In genomic region chr12:96131230-96131788, GRCh38 we compare ENCODE assay signal across 18 cellular contexts.
"Had no signal": no experiment of that assay in that cellular context is flagged by ENCODE, and none has a peak within 500 bp of the region (broad histone marks: within the 10 kb centered on the region; RNA-seq: fewer than 3 reads in every experiment).

No MANE protein-coding gene starts in this region.

- H3K4me1 Mint-ChIP-seq: brain had no signal

- H3K27ac Mint-ChIP-seq: activated CD4-positive, alpha-beta T cell treated with anti-CD3 and anti-CD28 coated beads, Interleukin-2, amount 10 ng/mL, durations not matched to agents 24 days and 14 days; activated naive CD4-positive, alpha-beta T cell treated with anti-CD3 and anti-CD28 coated beads, Interleukin-2, amount 50 U/mL, for 72 hours; brain; mesothelial cell of epicardium; stimulated activated memory B cell treated with anti-CD40 and anti-IgM and Interleukin-4, amounts not matched to agents 10 μg/mL and 1 μg/mL and 100 μg/mL, for 72 hours; WTC11 had no signal

- ATAC-seq: activated naive CD4-positive, alpha-beta T cell treated with anti-CD3 and anti-CD28 coated beads, Interleukin-2, amount 50 U/mL, for 72 hours; lower lobe of right lung; stimulated activated memory B cell treated with anti-CD40 and anti-IgM and Interleukin-4, amounts not matched to agents 10 μg/mL and 1 μg/mL and 100 μg/mL, for 72 hours; WTC11 had no signal

- H3K4me3 ChIP-seq: lower lobe of right lung, prostate gland, right lobe of liver, tibial artery, uterus had no signal

- H3K36me3 Mint-ChIP-seq: activated naive CD4-positive, alpha-beta T cell treated with anti-CD3 and anti-CD28 coated beads, Interleukin-2, amount 50 U/mL, for 72 hours; brain; mesothelial cell of epicardium; naive B cell; stimulated activated memory B cell treated with anti-CD40 and anti-IgM and Interleukin-4, amounts not matched to agents 10 μg/mL and 1 μg/mL and 100 μg/mL, for 72 hours; WTC11 had no signal

- H3K27ac ChIP-seq: lower lobe of right lung, neutrophil, prostate gland, right lobe of liver, tibial artery, uterus had no signal

- DNase-seq: activated CD4-positive, alpha-beta T cell treated with anti-CD3 and anti-CD28 coated beads, Interleukin-2, amount 10 ng/mL, durations not matched to agents 24 days and 14 days; activated effector memory CD4-positive, alpha-beta T cell treated with Interleukin-2 at 50 U/mL for 16 hours; activated T-cell treated with anti-CD3 and anti-CD28 coated beads for 4 hours; amniotic stem cell; effector memory CD4-positive, alpha-beta T cell; kidney glomerular epithelial cell; lower lobe of right lung; naive B cell; right lobe of liver; tibial artery; uterus had no signal

- H3K9me3 Mint-ChIP-seq: activated CD4-positive, alpha-beta T cell treated with anti-CD3 and anti-CD28 coated beads, Interleukin-2, amount 10 ng/mL, durations not matched to agents 24 days and 14 days; stimulated activated memory B cell treated with anti-CD40 and anti-IgM and Interleukin-4, amounts not matched to agents 10 μg/mL and 1 μg/mL and 100 μg/mL, for 72 hours; WTC11 had no signal

- H3K4me1 ChIP-seq: prostate gland, right lobe of liver, uterus had no signal

- H3K27me3 ChIP-seq: neutrophil, right lobe of liver, tibial artery, uterus had no signal

- H3K27me3 Mint-ChIP-seq: stimulated activated memory B cell treated with anti-CD40 and anti-IgM and Interleukin-4, amounts not matched to agents 10 μg/mL and 1 μg/mL and 100 μg/mL, for 72 hours had no signal

- H3K4me3 Mint-ChIP-seq: activated CD4-positive, alpha-beta T cell treated with anti-CD3 and anti-CD28 coated beads, Interleukin-2, amount 10 ng/mL, durations not matched to agents 24 days and 14 days; brain; mesothelial cell of epicardium; naive B cell; stimulated activated memory B cell treated with anti-CD40 and anti-IgM and Interleukin-4, amounts not matched to agents 10 μg/mL and 1 μg/mL and 100 μg/mL, for 72 hours; WTC11 had no signal

- H3K36me3 ChIP-seq: lower lobe of right lung, neutrophil, prostate gland, right lobe of liver, tibial artery, uterus had no signal

- H3K9me3 ChIP-seq: lower lobe of right lung, neutrophil, prostate gland, right lobe of liver, tibial artery, uterus had no signal
